19 cellular contexts compared by ENCODE assay signal in genomic region chr9:135221951-135222631, GRCh38.
DNase-seq lines count a peak whose midpoint lies in the region; ATAC-seq, FAIRE-seq and TF ChIP-seq lines count a peak whose summit lies in the region.
"Had no signal": no experiment of that assay in that cellular context is flagged by ENCODE, and none has a peak within 500 bp of the region (broad histone marks: within the 10 kb centered on the region; RNA-seq: fewer than 3 reads in every experiment).

No MANE protein-coding gene starts in this region.

- no peak for TF ChIP-seq EP300 in H1 (IDR thresholded peaks at IDR 0.05; ENCODE audit: borderline replicate concordance in 1 of 2, low read depth in 2 of 2, low read length in 2 of 2)

- peak overlapping the region; percentile 71 for H3K18ac ChIP-seq in H1 (ENCODE audit: extremely low read depth, low read length)

- H3K9me3 ChIP-seq in HEK293 (ENCODE audit: control insufficient read depth, insufficient read depth, low read depth, low read length) (no peaks in the 10 kb centered on the region), H1 (ENCODE audit: insufficient read depth in 2 of 2, low read depth in 1 of 2, low read length in 1 of 2) (peaks cover 0 to 3% of the 10 kb centered on the region in 2 experiments; a peak in 1 of 4 replicates)

- POLR2A ChIA-PET in HEK293 (lab: Yijun Ruan, JAX) (no interaction called here), H1 (lab: Charles Lee; ENCODE audit: partially characterized antibody) (no interaction called here)

- peaks cover 16% of the 10 kb centered on the region for H3K4me1 Mint-ChIP-seq in neural crest cell
- H3K4me1 Mint-ChIP-seq in mesothelial cell of epicardium = peaks cover 25% of the 10 kb centered on the region
- H3K4me1 Mint-ChIP-seq: CD14-positive monocyte had no signal

- no peak overlapping the region for H3K56ac ChIP-seq in H1 (replicated peaks; ENCODE audit: insufficient read length, low read depth, low read length)

- H3K14ac ChIP-seq in H1 (ENCODE audit: insufficient read length) = no peak overlapping the region

- TF ChIP-seq CTCF in HEK293 (tag by site-specific recombination; IDR thresholded peaks at IDR 0.05) = 0 out of 2 replicates have a peak, but pooled peaks have one; percentile 18
- peak in 2 of 3 experiments; percentile 51 to 65; a peak in 3 of 4 replicates for TF ChIP-seq CTCF in H1 (IDR thresholded peaks at IDR 0.05; ENCODE audit: control extremely low read depth in 1 of 3, insufficient read depth in 1 of 3, low read depth in 1 of 3, low read length in 3 of 3)
- peak; percentile 37 for TF ChIP-seq CTCF in neural crest cell (conservative IDR thresholded peaks at IDR 0.05)
- TF ChIP-seq CTCF in mesothelial cell of epicardium (IDR thresholded peaks at IDR 0.05; ENCODE audit: unreplicated experiment) = no peak

- H3K27ac ChIP-seq in HEK293 (ENCODE audit: extremely low read depth, low read depth, low read length) (no peak overlapping the region), H1 (ENCODE audit: low read depth, low read length) (0 out of 2 replicates have a peak overlapping the region, but pooled peaks have one; percentile 27)
- H3K27ac ChIP-seq: parathyroid adenoma had no signal

- CTCF ChIA-PET in HEK293 (lab: Yijun Ruan, JAX) = interaction anchor here (0.6 kb wide), 1 partner anchor 492 kb away, joined by 3 read pairs; no protein-coding TSS in a partner anchor
- CTCF ChIA-PET in H1 (lab: Charles Lee; ENCODE audit: partially characterized antibody) = interaction anchor here (0.8 to 2.0 kb wide), 12 partner anchors 7 to 137 kb away, joined by 3 to 9 read pairs (median 3); partner anchors contain the start of gene OLFM1

- H3K9me3 Mint-ChIP-seq in neural crest cell (no peaks in the 10 kb centered on the region), mesothelial cell of epicardium (no peaks in the 10 kb centered on the region)

- 0 out of 2 replicates have a peak overlapping the region, but pooled peaks have one; percentile 46 for H2BK15ac ChIP-seq in H1 (ENCODE audit: low read length)

- no peak overlapping the region; a peak in 2 of 7 replicates for H3K9ac ChIP-seq in H1 (replicated peaks in 1 of 4; ENCODE audit: extremely low read depth in 1 of 4, low read depth in 3 of 4, low read length in 3 of 4)
- H3K9ac ChIP-seq: parathyroid adenoma had no signal

- TF ChIP-seq POLR2A in H1 (IDR thresholded peaks at IDR 0.05; ENCODE audit: control extremely low read depth in 1 of 2, low read depth in 2 of 2, low read length in 2 of 2) = no peak

- no peak overlapping the region for H2AFZ ChIP-seq in H1 (ENCODE audit: low read length)
- H2AFZ ChIP-seq: parathyroid adenoma had no signal

- peaks cover 10% of the 10 kb centered on the region for H3K23me2 ChIP-seq in H1 (ENCODE audit: low read depth, low read length)

- peak overlapping the region; percentile 86; the same call in 1 of the 2 replicates for H2BK20ac ChIP-seq in H1 (ENCODE audit: low read length)

- H3K79me1 ChIP-seq in H1 (ENCODE audit: low read depth, low read length) = no peaks in the 10 kb centered on the region

- H3K79me2 ChIP-seq in H1 (ENCODE audit: control insufficient read depth in 1 of 2, insufficient read depth in 2 of 2, low read length in 2 of 2) = no peaks in the 10 kb centered on the region
- H3K79me2 ChIP-seq: parathyroid adenoma had no signal

- peak overlapping the region; percentile 46 for H4K8ac ChIP-seq in H1 (ENCODE audit: extremely low read depth, insufficient read depth, low read length)

- H3K4me3 Mint-ChIP-seq in neural crest cell = no peak overlapping the region
- no peak overlapping the region for H3K4me3 Mint-ChIP-seq in mesothelial cell of epicardium
- H3K4me3 Mint-ChIP-seq: CD14-positive monocyte had no signal

- H3K4ac ChIP-seq in H1 (replicated peaks; ENCODE audit: insufficient read length, low read depth, low read length) = peak overlapping the region; percentile 57

- peaks cover 12% of the 10 kb centered on the region for H3K27me3 Mint-ChIP-seq in neural crest cell (ENCODE audit: low read depth)
- peaks cover 20% of the 10 kb centered on the region for H3K27me3 Mint-ChIP-seq in mesothelial cell of epicardium (ENCODE audit: low read depth)

- peak; percentile 13 to 27; a peak in 2 of 4 replicates for TF ChIP-seq RAD21 in H1 (IDR thresholded peaks at IDR 0.05 in 1 of 2, conservative IDR thresholded peaks at IDR 0.05 in 1 of 2; ENCODE audit: low read depth in 2 of 2, low read length in 2 of 2)

- WGBS in H1 (ENCODE audit: extremely low coverage in 1 of 2, insufficient coverage in 1 of 2, insufficient read length in 1 of 2, insufficient replicate concordance in 2 of 2, low coverage in 1 of 2, low lambda C conversion rate in 2 of 2, missing lambda C conversion rate in 1 of 2), 2 experiments = 62% methylated on average over 15 of the region's 16 CpGs; no CpG with 5 or more reads in 1 of the 2 experiments

- H3K4me2 ChIP-seq in H1 (ENCODE audit: insufficient read depth in 1 of 2, low read depth in 2 of 2, low read length in 2 of 2) = no peak overlapping the region

- peak overlapping the region; percentile 40 for H2BK120ac ChIP-seq in H1 (replicated peaks; ENCODE audit: low read depth, low read length)

- H2BK12ac ChIP-seq in H1 (ENCODE audit: low read depth, low read length) = peak overlapping the region; percentile 96; the same call in 1 of the 2 replicates

- H3K4me3 ChIP-seq in HEK293 (ENCODE audit: low read depth, low read length) (no peak overlapping the region), H1 (ENCODE audit: extremely low read depth in 1 of 4, insufficient read depth in 2 of 4, low read depth in 3 of 4, low read length in 4 of 4) (no peak overlapping the region)

- H3K36me3 ChIP-seq in HEK293 (ENCODE audit: control insufficient read depth in 2 of 2, insufficient read depth in 1 of 2, low read length in 2 of 2) (no peaks in the 10 kb centered on the region), H1 (ENCODE audit: control insufficient read depth in 2 of 4, insufficient read depth in 4 of 4, low read length in 3 of 4) (no peaks in the 10 kb centered on the region; a peak in 1 of 8 replicates)

- no peak for FAIRE-seq in H1 (lab: Jason Lieb, UNC)
- FAIRE-seq: endothelial cell of umbilical vein, frontal cortex, GM12892, TTC549 had no signal

- H3K23ac ChIP-seq in H1 (ENCODE audit: insufficient read length) = no peak overlapping the region

- peak overlapping the region; percentile 4 for H4K5ac ChIP-seq in H1 (ENCODE audit: insufficient read length, low read depth, low read length)

- DNase-seq in DMS79 treated with DMSO at 0.1 percent for 48 hours (lab: John Stamatoyannopoulos, UW) = peak; percentile 39
- no peak for DNase-seq in H1 (ENCODE audit: low read depth in 1 of 2, low spot score in 2 of 2)
- DNase-seq in neural crest cell (ENCODE audit: low read depth, low spot score) = no peak
- DNase-seq in activated CD4-positive, CD25-positive, alpha-beta regulatory T cell treated with anti-CD3 and anti-CD28 coated beads, Interleukin-2, amount 50 U/mL, for 72 hours = no peak
- DNase-seq in mesothelial cell of epicardium (ENCODE audit: low spot score in 2 of 2, unreplicated experiment in 2 of 2) = no peak
- DNase-seq: activated CD8-positive, alpha-beta memory T cell treated with anti-CD3 and anti-CD28 coated beads for 24 hours; activated effector memory CD4-positive, alpha-beta T cell treated with Interleukin-2 at 50 U/mL for 16 hours; amygdala; midbrain; NCI-H187 had no signal

- no peak overlapping the region for H2AK5ac ChIP-seq in H1 (ENCODE audit: low read depth, low read length)

- H3K36me3 Mint-ChIP-seq in neural crest cell (ENCODE audit: low read depth) = no peaks in the 10 kb centered on the region
- H3K36me3 Mint-ChIP-seq in mesothelial cell of epicardium = no peaks in the 10 kb centered on the region
- H3K36me3 Mint-ChIP-seq: CD14-positive monocyte had no signal

- H4K20me1 ChIP-seq in H1 (replicated peaks in 1 of 2; ENCODE audit: control insufficient read depth in 1 of 2, insufficient read depth in 2 of 2, low read length in 2 of 2) = peaks cover 0 to 11% of the 10 kb centered on the region in 2 experiments

- peak overlapping the region; percentile 83 for H4K91ac ChIP-seq in H1 (replicated peaks; ENCODE audit: insufficient read length, low read length)

- H3K27ac Mint-ChIP-seq in neural crest cell (ENCODE audit: unreplicated experiment) = no peak overlapping the region
- no peak overlapping the region for H3K27ac Mint-ChIP-seq in mesothelial cell of epicardium

- H3K27me3 ChIP-seq in H1 (replicated peaks in 1 of 4; ENCODE audit: control insufficient read depth in 3 of 4, extremely low read depth in 1 of 4, insufficient read depth in 3 of 4, low read length in 3 of 4) = no peaks in the 10 kb centered on the region; a peak in 1 of 7 replicates

- no peak for ATAC-seq in HG03039 (IDR thresholded peaks at IDR 0.05; ENCODE audit: unreplicated experiment)
- no peak for ATAC-seq in HG02642 (IDR thresholded peaks at IDR 0.05; ENCODE audit: poor library complexity, unreplicated experiment)

- H2BK5ac ChIP-seq in H1 (ENCODE audit: low read depth, low read length) = peak overlapping the region; percentile 18; the same call in 1 of the 2 replicates

- H3K4me1 ChIP-seq in HEK293 (ENCODE audit: control insufficient read depth, insufficient read depth, low read length) (0 out of 2 replicates have a peak, but pooled peaks cover under 1% of the 10 kb centered on the region), H1 (replicated peaks in 1 of 4; ENCODE audit: control insufficient read depth in 3 of 4, insufficient read depth in 4 of 4, low read length in 3 of 4) (peaks cover 13 to 47% (median 37%) of the 10 kb centered on the region in 4 experiments)
- H3K4me1 ChIP-seq: parathyroid adenoma had no signal

TF ChIP-seq in HEK293, 187 proteins besides CTCF, POLR2A, EP300 and RAD21 (continues in another document):
- no peak for TF ChIP-seq RBAK (tag by site-specific recombination; IDR thresholded peaks at IDR 0.05)
- no peak for TF ChIP-seq ZNF211 (tag by site-specific recombination; IDR thresholded peaks at IDR 0.05; ENCODE audit: low read depth)
- no peak for TF ChIP-seq ZNF580 (tag by site-specific recombination; IDR thresholded peaks at IDR 0.05)
- TF ChIP-seq ZNF114 (tag by site-specific recombination; IDR thresholded peaks at IDR 0.05) = no peak
- no peak for TF ChIP-seq ZNF37A (tag by site-specific recombination; IDR thresholded peaks at IDR 0.05)

TF ChIP-seq in H1, 55 proteins besides CTCF, POLR2A, EP300 and RAD21:
- TF ChIP-seq TCF12 (IDR thresholded peaks at IDR 0.05; ENCODE audit: low read depth, low read length) = 0 out of 2 replicates have a peak, but pooled peaks have one; percentile 42
- peak; percentile 41; the same call in 1 of the 2 replicates for TF ChIP-seq MAX (IDR thresholded peaks at IDR 0.05)
- no peak for TF ChIP-seq SP2 (IDR thresholded peaks at IDR 0.05; ENCODE audit: low read length)
